In genomic region chr1:236868625-236869467, GRCh38 we compare ENCODE assay signal across 2 cellular contexts.
TF ChIP-seq lines count a peak whose summit lies in the region.

No MANE protein-coding gene starts in this region.

TF ChIP-seq in SK-N-SH treated with all-trans-retinoic acid at 6 μM for 48 hours, 23 proteins besides CTCF, POLR2A, EP300 and RAD21 (continued from another document):
- no peak for TF ChIP-seq CREB5 (CRISPR knock-in tag; IDR thresholded peaks at IDR 0.05; ENCODE audit: low read depth)
- no peak for TF ChIP-seq ZFP30 (CRISPR knock-in tag; IDR thresholded peaks at IDR 0.05)
- no peak for TF ChIP-seq TOX (CRISPR knock-in tag; IDR thresholded peaks at IDR 0.05; ENCODE audit: borderline replicate concordance)
- TF ChIP-seq ESRRG (CRISPR knock-in tag; IDR thresholded peaks at IDR 0.05), result no peak

TF ChIP-seq in HepG2, 621 proteins besides CTCF, POLR2A, EP300 and RAD21 (continued from another document and continues in another):
- TF ChIP-seq TEAD3 (CRISPR knock-in tag; optimal IDR thresholded peaks at IDR 0.05; ENCODE audit: borderline replicate concordance) (peak; percentile 42), KLF15 (CRISPR knock-in tag; IDR thresholded peaks at IDR 0.05; ENCODE audit: borderline replicate concordance) (no peak), STAG1 (CRISPR knock-in tag; IDR thresholded peaks at IDR 0.05) (peak; percentile 93), JUN (CRISPR knock-in tag; IDR thresholded peaks at IDR 0.05) (no peak), JDP2 (CRISPR knock-in tag; IDR thresholded peaks at IDR 0.05; ENCODE audit: borderline replicate concordance) (no peak), BRCA1 (CRISPR knock-in tag; IDR thresholded peaks at IDR 0.05) (no peak), BATF2 (CRISPR knock-in tag; IDR thresholded peaks at IDR 0.05) (no peak), ZNF564 (CRISPR knock-in tag; IDR thresholded peaks at IDR 0.05) (no peak), AGO2 (optimal IDR thresholded peaks at IDR 0.05; ENCODE audit: low read depth, low read length) (no peak), MNT (IDR thresholded peaks at IDR 0.05) (peak; percentile 64), ZNF749 (CRISPR knock-in tag; IDR thresholded peaks at IDR 0.05; ENCODE audit: borderline replicate concordance) (no peak), ZNF343 (CRISPR knock-in tag; IDR thresholded peaks at IDR 0.05) (no peak), ZNF737 (CRISPR knock-in tag; IDR thresholded peaks at IDR 0.05; ENCODE audit: borderline replicate concordance) (no peak), POGK (CRISPR knock-in tag; conservative IDR thresholded peaks at IDR 0.05) (no peak), SMAD3 (CRISPR knock-in tag; IDR thresholded peaks at IDR 0.05) (no peak), ELF3 (CRISPR knock-in tag; IDR thresholded peaks at IDR 0.05) (0 out of 2 replicates have a peak, but pooled peaks have one; percentile 24), ZMYM2 (CRISPR knock-in tag; IDR thresholded peaks at IDR 0.05) (no peak), ZNF225 (CRISPR knock-in tag; IDR thresholded peaks at IDR 0.05) (no peak), PAF1 (CRISPR knock-in tag; IDR thresholded peaks at IDR 0.05) (no peak), MEIS1 (CRISPR knock-in tag; IDR thresholded peaks at IDR 0.05; ENCODE audit: borderline replicate concordance) (no peak), THYN1 (CRISPR knock-in tag; IDR thresholded peaks at IDR 0.05; ENCODE audit: borderline replicate concordance, low read depth) (no peak), HCFC1 (IDR thresholded peaks at IDR 0.05; ENCODE audit: low read depth, low read length) (no peak), ZGPAT (CRISPR knock-in tag; IDR thresholded peaks at IDR 0.05) (0 out of 2 replicates have a peak, but pooled peaks have one; percentile 16), AHDC1 (CRISPR knock-in tag; IDR thresholded peaks at IDR 0.05; ENCODE audit: borderline replicate concordance) (no peak), ERF (CRISPR knock-in tag; IDR thresholded peaks at IDR 0.05) (peak; percentile 43; the same call in 1 of the 2 replicates), ZBTB20 (CRISPR knock-in tag; IDR thresholded peaks at IDR 0.05; ENCODE audit: borderline replicate concordance, low read depth) (no peak), AKAP8 (CRISPR knock-in tag; IDR thresholded peaks at IDR 0.05) (no peak), FOSL2 (CRISPR knock-in tag; IDR thresholded peaks at IDR 0.05) (0 out of 2 replicates have a peak, but pooled peaks have one; percentile 29), MYNN (CRISPR knock-in tag; IDR thresholded peaks at IDR 0.05; ENCODE audit: low read depth) (no peak), SMC3 (IDR thresholded peaks at IDR 0.05; ENCODE audit: low read length) (peak; percentile 93), SOX5 (CRISPR knock-in tag; IDR thresholded peaks at IDR 0.05; ENCODE audit: borderline replicate concordance) (0 out of 2 replicates have a peak, but pooled peaks have one; percentile 12), HNRNPUL1 (IDR thresholded peaks at IDR 0.05; ENCODE audit: low read depth, low read length) (no peak), IRF2 (CRISPR knock-in tag; IDR thresholded peaks at IDR 0.05) (peak; percentile 57; the same call in 1 of the 2 replicates), TRIM22 (IDR thresholded peaks at IDR 0.05) (no peak), PRMT3 (CRISPR knock-in tag; IDR thresholded peaks at IDR 0.05; ENCODE audit: borderline replicate concordance, low read depth) (no peak), HDAC1 (CRISPR knock-in tag; IDR thresholded peaks at IDR 0.05) (no peak), ZBTB38 (CRISPR knock-in tag; IDR thresholded peaks at IDR 0.05) (no peak), NR2C2 (CRISPR knock-in tag; IDR thresholded peaks at IDR 0.05; ENCODE audit: borderline replicate concordance) (no peak), FOXO1 (CRISPR knock-in tag; IDR thresholded peaks at IDR 0.05) (no peak), ZNF709 (CRISPR knock-in tag; IDR thresholded peaks at IDR 0.05) (no peak), ZNF770 (CRISPR knock-in tag; IDR thresholded peaks at IDR 0.05) (no peak)
- TF ChIP-seq, protein P1, sequence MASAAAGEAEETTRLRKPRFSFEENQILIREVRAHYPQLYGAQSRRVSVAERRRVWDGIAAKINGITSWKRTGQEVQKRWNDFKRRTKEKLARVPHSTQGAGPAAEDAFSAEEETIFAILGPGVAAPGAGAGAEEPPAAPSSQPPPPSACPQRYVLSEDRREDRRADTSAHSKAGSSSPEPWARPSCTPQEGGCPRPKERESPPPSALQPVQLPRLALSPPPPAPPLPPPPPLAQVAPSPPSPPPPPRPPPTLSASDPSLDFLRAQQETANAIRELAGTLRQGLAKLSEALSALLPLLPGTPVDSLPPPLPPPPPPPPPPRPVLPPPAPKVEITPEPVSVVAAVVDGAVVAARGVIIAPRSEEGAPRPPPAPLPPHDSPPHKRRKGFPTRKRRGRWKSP (CRISPR knock-in tag; IDR thresholded peaks at IDR 0.05), result no peak
- TF ChIP-seq, protein P2, sequence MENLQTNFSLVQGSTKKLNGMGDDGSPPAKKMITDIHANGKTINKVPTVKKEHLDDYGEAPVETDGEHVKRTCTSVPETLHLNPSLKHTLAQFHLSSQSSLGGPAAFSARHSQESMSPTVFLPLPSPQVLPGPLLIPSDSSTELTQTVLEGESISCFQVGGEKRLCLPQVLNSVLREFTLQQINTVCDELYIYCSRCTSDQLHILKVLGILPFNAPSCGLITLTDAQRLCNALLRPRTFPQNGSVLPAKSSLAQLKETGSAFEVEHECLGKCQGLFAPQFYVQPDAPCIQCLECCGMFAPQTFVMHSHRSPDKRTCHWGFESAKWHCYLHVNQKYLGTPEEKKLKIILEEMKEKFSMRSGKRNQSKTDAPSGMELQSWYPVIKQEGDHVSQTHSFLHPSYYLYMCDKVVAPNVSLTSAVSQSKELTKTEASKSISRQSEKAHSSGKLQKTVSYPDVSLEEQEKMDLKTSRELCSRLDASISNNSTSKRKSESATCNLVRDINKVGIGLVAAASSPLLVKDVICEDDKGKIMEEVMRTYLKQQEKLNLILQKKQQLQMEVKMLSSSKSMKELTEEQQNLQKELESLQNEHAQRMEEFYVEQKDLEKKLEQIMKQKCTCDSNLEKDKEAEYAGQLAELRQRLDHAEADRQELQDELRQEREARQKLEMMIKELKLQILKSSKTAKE (CRISPR knock-in tag; IDR thresholded peaks at IDR 0.05; ENCODE audit: borderline replicate concordance), result no peak
- TF ChIP-seq, protein P3, sequence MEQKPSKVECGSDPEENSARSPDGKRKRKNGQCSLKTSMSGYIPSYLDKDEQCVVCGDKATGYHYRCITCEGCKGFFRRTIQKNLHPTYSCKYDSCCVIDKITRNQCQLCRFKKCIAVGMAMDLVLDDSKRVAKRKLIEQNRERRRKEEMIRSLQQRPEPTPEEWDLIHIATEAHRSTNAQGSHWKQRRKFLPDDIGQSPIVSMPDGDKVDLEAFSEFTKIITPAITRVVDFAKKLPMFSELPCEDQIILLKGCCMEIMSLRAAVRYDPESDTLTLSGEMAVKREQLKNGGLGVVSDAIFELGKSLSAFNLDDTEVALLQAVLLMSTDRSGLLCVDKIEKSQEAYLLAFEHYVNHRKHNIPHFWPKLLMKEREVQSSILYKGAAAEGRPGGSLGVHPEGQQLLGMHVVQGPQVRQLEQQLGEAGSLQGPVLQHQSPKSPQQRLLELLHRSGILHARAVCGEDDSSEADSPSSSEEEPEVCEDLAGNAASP (CRISPR knock-in tag; IDR thresholded peaks at IDR 0.05; ENCODE audit: borderline replicate concordance), result 0 out of 2 replicates have a peak, but pooled peaks have one; percentile 32
